ENCODE assay signal across 2 cellular contexts in genomic region chr2:145033438-145033837, GRCh38.
A peak's percentile ranks its signal among the peaks of the same experiment; 100 is the strongest.
TF ChIP-seq lines count a peak whose summit lies in the region.

No MANE protein-coding gene starts in this region.

TF ChIP-seq in A549, 52 proteins besides CTCF, POLR2A, EP300 and RAD21:
- TF ChIP-seq FOSL2 (IDR thresholded peaks at IDR 0.05): no peak
- peak; percentile 50 for TF ChIP-seq FOSL2 (CRISPR knock-in tag; IDR thresholded peaks at IDR 0.05)
- TF ChIP-seq MAFK (IDR thresholded peaks at IDR 0.05; ENCODE audit: partially characterized antibody): peak; percentile 58
- TF ChIP-seq ZC3H11A (IDR thresholded peaks at IDR 0.05): no peak
- no peak for TF ChIP-seq RCOR1 (IDR thresholded peaks at IDR 0.05; ENCODE audit: low read depth, low read length)

TF ChIP-seq in IMR-90, 13 proteins besides CTCF, POLR2A, EP300 and RAD21:
- TF ChIP-seq RCOR1 (IDR thresholded peaks at IDR 0.05; ENCODE audit: insufficient replicate concordance, low read length): no peak
- TF ChIP-seq MAZ (IDR thresholded peaks at IDR 0.05; ENCODE audit: borderline replicate concordance, low read depth, low read length): no peak
- TF ChIP-seq BHLHE40 (IDR thresholded peaks at IDR 0.05; ENCODE audit: low read depth, low read length): no peak
- no peak for TF ChIP-seq NFE2L2 (IDR thresholded peaks at IDR 0.05; ENCODE audit: low read depth, low read length)
- TF ChIP-seq, protein P1, sequence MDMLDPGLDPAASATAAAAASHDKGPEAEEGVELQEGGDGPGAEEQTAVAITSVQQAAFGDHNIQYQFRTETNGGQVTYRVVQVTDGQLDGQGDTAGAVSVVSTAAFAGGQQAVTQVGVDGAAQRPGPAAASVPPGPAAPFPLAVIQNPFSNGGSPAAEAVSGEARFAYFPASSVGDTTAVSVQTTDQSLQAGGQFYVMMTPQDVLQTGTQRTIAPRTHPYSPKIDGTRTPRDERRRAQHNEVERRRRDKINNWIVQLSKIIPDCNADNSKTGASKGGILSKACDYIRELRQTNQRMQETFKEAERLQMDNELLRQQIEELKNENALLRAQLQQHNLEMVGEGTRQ (IDR thresholded peaks at IDR 0.05; ENCODE audit: low read depth, low read length): no peak
- TF ChIP-seq MAFK (IDR thresholded peaks at IDR 0.05; ENCODE audit: low read depth, low read length): peak; percentile 24; the same call in 1 of the 2 replicates
- no peak for TF ChIP-seq RFX5 (IDR thresholded peaks at IDR 0.05; ENCODE audit: low read depth, low read length)
